ENCODE assay signal across 1 cellular context in genomic region chr11:1197886-1198765, GRCh38.
TF ChIP-seq lines count a peak whose summit lies in the region.

No MANE protein-coding gene starts in this region.

TF ChIP-seq in K562, 482 proteins besides CTCF, POLR2A, EP300 and RAD21:
- no peak for TF ChIP-seq ZNF146 (CRISPR knock-in tag; IDR thresholded peaks at IDR 0.05; ENCODE audit: unreplicated experiment)
- no peak for TF ChIP-seq PHB2 (IDR thresholded peaks at IDR 0.05; ENCODE audit: low read depth)
- TF ChIP-seq ZKSCAN1 (IDR thresholded peaks at IDR 0.05; ENCODE audit: low read depth, low read length) = no peak
- no peak for TF ChIP-seq ETV6 (IDR thresholded peaks at IDR 0.05; ENCODE audit: borderline replicate concordance in 1 of 2, low read depth in 2 of 2, low read length in 1 of 2)
- no peak for TF ChIP-seq ETV6 (CRISPR knock-in tag; IDR thresholded peaks at IDR 0.05; ENCODE audit: borderline replicate concordance)
- no peak for TF ChIP-seq ARID3B (CRISPR knock-in tag; IDR thresholded peaks at IDR 0.05; ENCODE audit: borderline replicate concordance)
- peak; percentile 26 for TF ChIP-seq PCBP1 (IDR thresholded peaks at IDR 0.05; ENCODE audit: low read depth, low read length, poor library complexity, severe bottlenecking)
